21 cellular contexts compared by ENCODE assay signal in the genomic region with DNA sequence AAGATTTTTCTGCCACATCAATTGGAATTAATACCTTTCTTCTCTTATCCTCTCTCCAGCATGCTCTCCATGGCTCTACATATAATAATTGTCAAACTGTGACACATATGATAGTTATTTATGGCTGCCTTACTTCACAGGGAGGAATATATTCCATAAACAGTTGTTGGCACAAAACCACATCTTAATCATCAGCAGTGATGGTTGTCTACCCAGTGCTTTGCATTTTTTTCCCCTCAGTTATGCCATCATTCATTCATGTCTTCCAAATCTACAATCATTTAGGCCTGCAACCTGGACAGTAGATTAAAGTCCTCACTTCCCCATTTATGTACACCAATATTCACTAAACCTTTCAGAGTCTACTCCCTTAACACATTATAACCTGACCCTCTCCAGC.
DNase-seq lines count a peak whose midpoint lies in the region; ATAC-seq, FAIRE-seq and TF ChIP-seq lines count a peak whose summit lies in the region.
"Had no signal": no experiment of that assay in that cellular context is flagged by ENCODE, and none has a peak within 500 bp of the region (broad histone marks: within the 10 kb centered on the region; RNA-seq: fewer than 3 reads in every experiment).

No MANE protein-coding gene starts in this region.

- no peaks in the 10 kb centered on the region for H3K27me3 ChIP-seq in PC-3 (ENCODE audit: low read length)
- no peaks in the 10 kb centered on the region for H3K27me3 ChIP-seq in bronchial epithelial cell (ENCODE audit: control insufficient read depth, insufficient read depth, low read length)
- H3K27me3 ChIP-seq: MG63, spleen, upper lobe of left lung had no signal

- peaks cover 34% of the 10 kb centered on the region for H3K4me1 ChIP-seq in PC-3 (ENCODE audit: insufficient read depth, low read length)
- H3K4me1 ChIP-seq: spleen had no signal

- H3K79me2 ChIP-seq in PC-3 (ENCODE audit: low read length) = no peaks in the 10 kb centered on the region
- H3K79me2 ChIP-seq: parathyroid adenoma had no signal

- DNase-seq in AG10803 (ENCODE audit: low read depth) (peak; percentile 11), PC-3 (peak; percentile 91), bronchial epithelial cell (ENCODE audit: low read depth) (peak; percentile 91), myocyte (ENCODE audit: low read depth) (peak; percentile 70), NCI-H1694 (lab: John Stamatoyannopoulos, UW) (no peak), GM20000 (ENCODE audit: low spot score) (no peak)
- DNase-seq: activated naive CD8-positive, alpha-beta T cell treated with anti-CD3 and anti-CD28 coated beads for 36 hours; activated T-cell treated with anti-CD3 and anti-CD28 coated beads, Interleukin-2, amount 50 U/mL, for 24 hours; caudate nucleus; effector CD4-positive, alpha-beta T cell; NCI-H187 treated with DMSO at 0.1 percent for 48 hours; spleen; upper lobe of left lung had no signal

- POLR2A ChIA-PET in PC-3 (lab: Charles Lee; ENCODE audit: unreplicated experiment) = no interaction called here

- CTCF ChIA-PET in PC-3 (lab: Charles Lee) = interaction anchor here (0.5 kb wide), 1 partner anchor 372 kb away, joined by 3 read pairs; no protein-coding TSS in a partner anchor

- H3K36me3 ChIP-seq in PC-3 (ENCODE audit: low read depth, low read length) (no peaks in the 10 kb centered on the region), bronchial epithelial cell (ENCODE audit: control insufficient read depth, insufficient read depth, low read length) (no peaks in the 10 kb centered on the region)
- H3K36me3 ChIP-seq: MG63, spleen, upper lobe of left lung had no signal

- no peak overlapping the region for H3K9ac ChIP-seq in PC-3 (ENCODE audit: low read length)
- H3K9ac ChIP-seq: parathyroid adenoma had no signal

- no peak overlapping the region for H3K27ac ChIP-seq in PC-3 (ENCODE audit: low read length)
- H3K27ac ChIP-seq: parathyroid adenoma, spleen, upper lobe of left lung had no signal

- no peak for TF ChIP-seq CTCF in AG10803 (conservative IDR thresholded peaks at IDR 0.05; ENCODE audit: low read length)
- TF ChIP-seq CTCF in PC-3 (conservative IDR thresholded peaks at IDR 0.05; ENCODE audit: low read depth, low read length) = no peak
- TF ChIP-seq CTCF in bronchial epithelial cell (IDR thresholded peaks at IDR 0.05; ENCODE audit: insufficient read depth, low read length, severe bottlenecking) = no peak
- TF ChIP-seq CTCF in GM20000 (IDR thresholded peaks at IDR 0.05; ENCODE audit: extremely low read depth, missing control alignments) = no peak

- H3K4me3 ChIP-seq in AG10803 (ENCODE audit: low read length) (no peak overlapping the region), PC-3 (ENCODE audit: low read length) (no peak overlapping the region), bronchial epithelial cell (ENCODE audit: low read depth, low read length) (no peak overlapping the region)
- H3K4me3 ChIP-seq: MG63, spleen, upper lobe of left lung had no signal

- no TSS peak for BruUV-seq in PC-3 (replicated peaks; lab: Mats Ljungman, UMichigan)

- peak; percentile 88 for ATAC-seq in PC-3
- no peak for ATAC-seq in GM18520 (IDR thresholded peaks at IDR 0.05; ENCODE audit: unreplicated experiment)
- no peak for ATAC-seq in GM18907 (IDR thresholded peaks at IDR 0.05; ENCODE audit: unreplicated experiment)
- ATAC-seq: left lobe of liver; stimulated activated effector memory CD8-positive, alpha-beta T cell treated with anti-CD3 and anti-CD28 coated beads, Interleukin-12 subunit alpha, Interleukin-12 subunit beta, amount 100 ng/mL, for 72 hours had no signal

- H3K4me2 ChIP-seq in PC-3 (ENCODE audit: low read length) = 0 out of 2 replicates have a peak overlapping the region, but pooled peaks have one; percentile 14

- no peaks in the 10 kb centered on the region for H3K9me3 ChIP-seq in PC-3 (ENCODE audit: low read length)
- H3K9me3 ChIP-seq: MG63, spleen, upper lobe of left lung had no signal

- H3F3A ChIP-seq in PC-3 (ENCODE audit: low read length, unreplicated experiment) = no peaks in the 10 kb centered on the region

- H3K9me2 ChIP-seq in PC-3 (replicated peaks; ENCODE audit: low read length) = no peaks in the 10 kb centered on the region

- no peak for FAIRE-seq in bronchial epithelial cell (lab: Jason Lieb, UNC)
- FAIRE-seq: H54, TTC549 had no signal

- H2AFZ ChIP-seq in PC-3 (ENCODE audit: low read length) = no peak overlapping the region
- H2AFZ ChIP-seq: parathyroid adenoma had no signal

- intact Hi-C loops in PC-3 (cut with micrococcal nuclease) = no loop called here

- no peaks in the 10 kb centered on the region for H4K20me1 ChIP-seq in PC-3 (ENCODE audit: low read length)

Comparison
In these comparisons a context has a peak if more than half of its experiments do, and no peak if none do; other contexts are left out.
1. DNase-seq: peak in AG10803 (single experiment), PC-3 (single experiment), bronchial epithelial cell (single experiment) and myocyte (single experiment); none in NCI-H1694 (single experiment) and GM20000 (single experiment).